ENCODE assay signal across 2 cellular contexts in the genomic region with DNA sequence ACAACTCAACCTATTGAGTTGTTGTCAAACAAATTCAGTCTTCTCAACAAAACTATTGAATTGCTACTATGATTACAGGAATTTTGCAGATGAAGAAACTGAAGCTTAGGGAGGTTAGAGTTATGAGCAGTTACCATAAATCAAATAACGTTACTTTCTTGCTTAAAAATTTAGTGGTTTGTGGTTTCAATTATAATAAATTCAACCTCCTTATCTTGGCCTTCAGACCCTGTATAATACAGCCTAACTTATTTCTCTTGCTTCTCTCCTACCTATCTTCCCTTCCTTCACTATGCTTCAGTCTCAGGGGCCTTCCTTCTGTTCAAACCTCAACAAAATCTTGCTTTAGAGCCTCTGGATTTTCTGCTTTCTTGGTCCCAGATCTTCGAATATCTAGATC.
TF ChIP-seq lines count a peak whose summit lies in the region.

No MANE protein-coding gene starts in this region.

TF ChIP-seq in SK-N-SH treated with all-trans-retinoic acid at 6 μM for 48 hours, 23 proteins besides CTCF, POLR2A, EP300 and RAD21 (continued from another document):
- TF ChIP-seq POU6F1 (CRISPR knock-in tag; IDR thresholded peaks at IDR 0.05; ENCODE audit: borderline replicate concordance, low read depth) (no peak), OSR1 (CRISPR knock-in tag; IDR thresholded peaks at IDR 0.05) (no peak), ARNTL (CRISPR knock-in tag; IDR thresholded peaks at IDR 0.05; ENCODE audit: borderline replicate concordance, low read depth) (no peak), ISL1 (CRISPR knock-in tag; IDR thresholded peaks at IDR 0.05) (no peak), BACH2 (CRISPR knock-in tag; IDR thresholded peaks at IDR 0.05; ENCODE audit: borderline replicate concordance) (no peak), ZFP3 (CRISPR knock-in tag; IDR thresholded peaks at IDR 0.05) (no peak), GLIS3 (CRISPR knock-in tag; IDR thresholded peaks at IDR 0.05) (no peak), PPARA (CRISPR knock-in tag; IDR thresholded peaks at IDR 0.05; ENCODE audit: borderline replicate concordance) (no peak)
TF ChIP-seq in SK-N-SH treated with all-trans-retinoic acid at 6 μM for 48 hours: peak in this region for 1.

TF ChIP-seq in SK-N-SH, 30 proteins besides CTCF, POLR2A, EP300 and RAD21 (continued from another document):
- TF ChIP-seq, protein P1, sequence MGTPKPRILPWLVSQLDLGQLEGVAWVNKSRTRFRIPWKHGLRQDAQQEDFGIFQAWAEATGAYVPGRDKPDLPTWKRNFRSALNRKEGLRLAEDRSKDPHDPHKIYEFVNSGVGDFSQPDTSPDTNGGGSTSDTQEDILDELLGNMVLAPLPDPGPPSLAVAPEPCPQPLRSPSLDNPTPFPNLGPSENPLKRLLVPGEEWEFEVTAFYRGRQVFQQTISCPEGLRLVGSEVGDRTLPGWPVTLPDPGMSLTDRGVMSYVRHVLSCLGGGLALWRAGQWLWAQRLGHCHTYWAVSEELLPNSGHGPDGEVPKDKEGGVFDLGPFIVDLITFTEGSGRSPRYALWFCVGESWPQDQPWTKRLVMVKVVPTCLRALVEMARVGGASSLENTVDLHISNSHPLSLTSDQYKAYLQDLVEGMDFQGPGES (IDR thresholded peaks at IDR 0.05; ENCODE audit: low read depth, low read length): no peak
- TF ChIP-seq JUND (IDR thresholded peaks at IDR 0.05) (no peak), MAX (IDR thresholded peaks at IDR 0.05; ENCODE audit: low read depth) (no peak), FOSL2 (IDR thresholded peaks at IDR 0.05; ENCODE audit: borderline replicate concordance, low read depth) (no peak), RFX5 (IDR thresholded peaks at IDR 0.05; ENCODE audit: low read length) (no peak), GABPA (IDR thresholded peaks at IDR 0.05; ENCODE audit: low read depth) (no peak), FOXJ3 (CRISPR knock-in tag; IDR thresholded peaks at IDR 0.05) (no peak), NRF1 (IDR thresholded peaks at IDR 0.05; ENCODE audit: low read depth, low read length) (no peak), ZBTB33 (IDR thresholded peaks at IDR 0.05; ENCODE audit: borderline replicate concordance, low read depth) (no peak), EZH2phosphoT487 (IDR thresholded peaks at IDR 0.05; ENCODE audit: borderline replicate concordance, low read depth) (no peak), REST (IDR thresholded peaks at IDR 0.05; ENCODE audit: low read depth, low read length) (no peak), FOXM1 (IDR thresholded peaks at IDR 0.05; ENCODE audit: low read depth) (no peak), TCF12 (IDR thresholded peaks at IDR 0.05) (no peak)
- TF ChIP-seq, protein P2, sequence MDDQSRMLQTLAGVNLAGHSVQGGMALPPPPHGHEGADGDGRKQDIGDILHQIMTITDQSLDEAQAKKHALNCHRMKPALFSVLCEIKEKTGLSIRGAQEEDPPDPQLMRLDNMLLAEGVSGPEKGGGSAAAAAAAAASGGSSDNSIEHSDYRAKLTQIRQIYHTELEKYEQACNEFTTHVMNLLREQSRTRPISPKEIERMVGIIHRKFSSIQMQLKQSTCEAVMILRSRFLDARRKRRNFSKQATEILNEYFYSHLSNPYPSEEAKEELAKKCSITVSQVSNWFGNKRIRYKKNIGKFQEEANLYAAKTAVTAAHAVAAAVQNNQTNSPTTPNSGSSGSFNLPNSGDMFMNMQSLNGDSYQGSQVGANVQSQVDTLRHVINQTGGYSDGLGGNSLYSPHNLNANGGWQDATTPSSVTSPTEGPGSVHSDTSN (IDR thresholded peaks at IDR 0.05): no peak
- TF ChIP-seq, protein P3, sequence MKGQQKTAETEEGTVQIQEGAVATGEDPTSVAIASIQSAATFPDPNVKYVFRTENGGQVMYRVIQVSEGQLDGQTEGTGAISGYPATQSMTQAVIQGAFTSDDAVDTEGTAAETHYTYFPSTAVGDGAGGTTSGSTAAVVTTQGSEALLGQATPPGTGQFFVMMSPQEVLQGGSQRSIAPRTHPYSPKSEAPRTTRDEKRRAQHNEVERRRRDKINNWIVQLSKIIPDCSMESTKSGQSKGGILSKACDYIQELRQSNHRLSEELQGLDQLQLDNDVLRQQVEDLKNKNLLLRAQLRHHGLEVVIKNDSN (IDR thresholded peaks at IDR 0.05; ENCODE audit: borderline replicate concordance, low read depth): no peak
TF ChIP-seq in SK-N-SH: peak in this region for 0.
